Comparison of ENCODE assay signal across 8 cellular contexts in the genomic region with DNA sequence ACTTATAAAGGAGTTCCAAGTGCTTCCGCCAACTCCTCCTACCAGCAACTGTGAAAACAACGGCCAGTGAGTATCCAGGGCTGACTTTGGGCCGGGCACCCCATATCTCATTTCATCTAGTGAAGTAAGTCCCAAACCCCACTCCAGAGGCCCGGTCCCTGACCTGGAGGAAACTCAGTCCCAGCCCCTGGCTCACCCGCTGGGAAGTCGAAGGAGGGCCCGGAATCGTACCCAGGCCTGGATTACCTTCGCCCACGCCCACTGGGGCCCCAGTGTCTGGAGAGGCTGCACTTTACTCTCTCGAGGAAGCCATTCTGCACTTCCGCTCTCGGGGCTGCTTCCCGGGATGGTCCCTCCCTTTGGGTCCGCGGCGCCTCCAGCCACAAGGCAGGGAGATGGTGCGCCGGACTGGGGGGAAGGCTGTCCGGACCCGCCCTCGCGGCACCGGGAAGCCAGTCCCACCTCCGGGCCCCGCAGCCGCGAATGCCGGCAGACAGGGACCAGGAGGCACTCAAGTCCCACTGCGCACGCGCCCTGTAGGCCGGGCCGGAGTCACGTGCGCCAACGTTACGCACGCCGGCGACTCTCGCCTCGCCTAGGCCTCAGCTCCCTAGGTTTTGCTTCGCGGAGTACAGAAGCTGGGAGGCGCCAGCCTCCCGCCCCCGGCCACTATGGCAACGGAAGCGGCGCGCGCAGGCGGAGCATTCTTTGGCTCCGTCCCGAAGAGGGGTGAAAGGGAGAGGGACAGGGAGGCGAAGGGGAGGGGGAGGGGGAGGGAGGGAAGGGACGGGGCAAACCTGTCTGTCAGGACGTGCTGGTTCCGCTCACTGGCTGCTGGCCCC.
DNase-seq lines count a peak whose midpoint lies in the region; ATAC-seq lines count a peak whose summit lies in the region.

A gene with protein sequence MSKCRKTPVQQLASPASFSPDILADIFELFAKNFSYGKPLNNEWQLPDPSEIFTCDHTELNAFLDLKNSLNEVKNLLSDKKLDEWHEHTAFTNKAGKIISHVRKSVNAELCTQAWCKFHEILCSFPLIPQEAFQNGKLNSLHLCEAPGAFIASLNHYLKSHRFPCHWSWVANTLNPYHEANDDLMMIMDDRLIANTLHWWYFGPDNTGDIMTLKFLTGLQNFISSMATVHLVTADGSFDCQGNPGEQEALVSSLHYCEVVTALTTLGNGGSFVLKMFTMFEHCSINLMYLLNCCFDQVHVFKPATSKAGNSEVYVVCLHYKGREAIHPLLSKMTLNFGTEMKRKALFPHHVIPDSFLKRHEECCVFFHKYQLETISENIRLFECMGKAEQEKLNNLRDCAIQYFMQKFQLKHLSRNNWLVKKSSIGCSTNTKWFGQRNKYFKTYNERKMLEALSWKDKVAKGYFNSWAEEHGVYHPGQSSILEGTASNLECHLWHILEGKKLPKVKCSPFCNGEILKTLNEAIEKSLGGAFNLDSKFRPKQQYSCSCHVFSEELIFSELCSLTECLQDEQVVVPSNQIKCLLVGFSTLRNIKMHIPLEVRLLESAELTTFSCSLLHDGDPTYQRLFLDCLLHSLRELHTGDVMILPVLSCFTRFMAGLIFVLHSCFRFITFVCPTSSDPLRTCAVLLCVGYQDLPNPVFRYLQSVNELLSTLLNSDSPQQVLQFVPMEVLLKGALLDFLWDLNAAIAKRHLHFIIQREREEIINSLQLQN (minus strand): TSS at position 513 of the 842 bp plus-strand sequence. CDS start 3,482 bp downstream, outside the sequence.

- peak within 1 kb of the TSS; percentile 96 for H3K27ac Mint-ChIP-seq in central memory CD8-positive, alpha-beta T cell (ENCODE audit: low read depth)

- peak within 1 kb of the TSS; percentile 74 for H3K4me3 Mint-ChIP-seq in central memory CD8-positive, alpha-beta T cell

- H3K4me1 Mint-ChIP-seq in central memory CD8-positive, alpha-beta T cell, result peaks cover 30% of the 10 kb centered on the region

- H3K9me3 Mint-ChIP-seq in central memory CD8-positive, alpha-beta T cell, result no peaks in the 10 kb centered on the region

- DNase-seq in AG08396 (ENCODE audit: low spot score) (peak; percentile 99), NCI-H345 treated with DMSO at 0.1 percent for 48 hours (lab: John Stamatoyannopoulos, UW; ENCODE audit: unreplicated experiment) (peak; percentile 90), islet precursor cell (peak; percentile 99)
- peak; percentile 73 for DNase-seq in activated CD4-positive, CD25-positive, alpha-beta regulatory T cell treated with anti-CD3 and anti-CD28 coated beads, Interleukin-2, amount 50 U/mL, for 16 hours (ENCODE audit: low read depth, low spot score)
- DNase-seq in central memory CD8-positive, alpha-beta T cell (ENCODE audit: low spot score in 2 of 2), result peak; percentile 63 to 76
- DNase-seq in stimulated activated CD4-positive, alpha-beta T cell treated with anti-CD3 and anti-CD28 coated beads, Interleukin-12 subunit alpha, Interleukin-12 subunit beta, amount 100 ng/mL, for 48 hours (ENCODE audit: low read depth in 2 of 3, low spot score in 1 of 3), result peak; percentile 76 to 88 (median 88)

- peaks cover 33% of the 10 kb centered on the region for H3K36me3 Mint-ChIP-seq in central memory CD8-positive, alpha-beta T cell (ENCODE audit: insufficient read depth)

- ATAC-seq in GM19023 (IDR thresholded peaks at IDR 0.05; ENCODE audit: unreplicated experiment) (peak; percentile 93), HG03280 (IDR thresholded peaks at IDR 0.05; ENCODE audit: unreplicated experiment) (peak; percentile 93)
- ATAC-seq in central memory CD8-positive, alpha-beta T cell (replicated peaks; ENCODE audit: extremely low read depth, poor library complexity, severe bottlenecking), result peak; percentile 93

- peaks cover 20% of the 10 kb centered on the region for H3K27me3 Mint-ChIP-seq in central memory CD8-positive, alpha-beta T cell

Comparison
In these comparisons a context has a peak if more than half of its experiments do, and no peak if none do; other contexts are left out.
1. Peak in every context shown above with its lines: DNase-seq and ATAC-seq.